ENCODE assay signal across 34 cellular contexts in the genomic region with DNA sequence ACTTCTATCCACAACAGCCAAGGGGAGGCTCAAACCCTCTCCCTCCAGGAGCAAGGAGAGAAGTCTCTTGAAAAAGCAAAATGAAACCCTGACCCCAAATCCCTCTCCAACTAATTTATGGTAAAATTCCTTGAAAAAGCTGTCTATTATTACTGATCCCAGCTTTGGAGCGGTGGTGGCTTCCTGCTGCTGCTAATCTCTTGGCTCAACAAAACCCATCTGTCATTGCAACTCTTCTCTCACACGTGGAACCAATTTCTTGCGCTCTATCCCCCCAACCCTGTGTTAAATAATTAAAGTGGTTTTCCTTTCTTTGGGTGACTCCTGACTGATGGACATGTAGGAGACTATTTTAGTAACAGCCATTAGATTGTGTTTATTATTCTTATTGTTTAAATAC.
DNase-seq lines count a peak whose midpoint lies in the region; ATAC-seq and TF ChIP-seq lines count a peak whose summit lies in the region.
"Had no signal": no experiment of that assay in that cellular context is flagged by ENCODE, and none has a peak within 500 bp of the region (broad histone marks: within the 10 kb centered on the region; RNA-seq: fewer than 3 reads in every experiment).

No MANE protein-coding gene starts in this region.

- TF ChIP-seq EP300 in suprapubic skin (IDR thresholded peaks at IDR 0.05): no peak

- DNase-seq in NCI-H2171 treated with DMSO at 0.1 percent for 48 hours (lab: John Stamatoyannopoulos, UW) (peak; percentile 28), NCI-H2171 (lab: John Stamatoyannopoulos, UW) (no peak), WERI-Rb-1 (peak; percentile 84), fibroblast of mammary gland (ENCODE audit: low read depth) (peak; percentile 24), amniotic stem cell (lab: John Stamatoyannopoulos, UW) (no peak), GM13976 (ENCODE audit: low spot score) (no peak), suprapubic skin (ENCODE audit: low spot score in 2 of 2) (no peak)
- DNase-seq: activated CD8-positive, alpha-beta T cell treated with anti-CD3 and anti-CD28 coated beads for 36 hours; activated naive CD4-positive, alpha-beta T cell treated with anti-CD3 and anti-CD28 coated beads, Interleukin-2, amount 10 ng/mL, durations not matched to agents 7 days and 5 days; COR-L47; DMS79 treated with DMSO at 0.1 percent for 48 hours; effector memory CD8-positive, alpha-beta T cell; erythroblast; foreskin keratinocyte; GF-D8; heart left ventricle; HFFc6; IMR-90; left ventricle myocardium inferior; naive B cell; NCI-H1048; NCI-H526; nucleus accumbens; psoas muscle; SHP77 treated with DMSO at 0.1 percent for 48 hours; sigmoid colon; stimulated activated CD4-positive, alpha-beta T cell treated with anti-CD3 and anti-CD28 coated beads, Interleukin-4, amount 100 ng/mL, for 4 hours; transverse colon had no signal

- no peak for TF ChIP-seq CTCF in WERI-Rb-1 (IDR thresholded peaks at IDR 0.05; ENCODE audit: low read depth, low read length)
- TF ChIP-seq CTCF in fibroblast of mammary gland (conservative IDR thresholded peaks at IDR 0.05; ENCODE audit: control insufficient read depth, insufficient read depth, low read depth, low read length): no peak
- TF ChIP-seq CTCF in GM13976 (IDR thresholded peaks at IDR 0.05; ENCODE audit: borderline replicate concordance, control extremely low read depth, extremely low read depth, insufficient read depth, missing control alignments): no peak
- TF ChIP-seq CTCF in suprapubic skin (IDR thresholded peaks at IDR 0.05): no peak

- 46% methylated on average over 3 of the region's 3 CpGs for WGBS in suprapubic skin

- in situ Hi-C loops in GM13976 (cut with MboI; ENCODE audit: low sequenced_read_pairs, unreplicated experiment): no loop called here

- H3K9me3 ChIP-seq in WERI-Rb-1 (ENCODE audit: severe bottlenecking) (peaks cover 15% of the 10 kb centered on the region), suprapubic skin (peaks cover 3% of the 10 kb centered on the region)
- H3K9me3 ChIP-seq: psoas muscle had no signal

- peak overlapping the region; percentile 11 for H3K4me3 ChIP-seq in WERI-Rb-1 (ENCODE audit: low read depth, low read length)
- H3K4me3 ChIP-seq in fibroblast of mammary gland (ENCODE audit: control insufficient read depth, low read depth, low read length): no peak overlapping the region
- H3K4me3 ChIP-seq in suprapubic skin: no peak overlapping the region
- H3K4me3 ChIP-seq: breast epithelium, coronary artery, heart left ventricle, left ventricle myocardium inferior, psoas muscle, sigmoid colon, transverse colon had no signal

- no peaks in the 10 kb centered on the region for H3K36me3 ChIP-seq in WERI-Rb-1
- H3K36me3 ChIP-seq in suprapubic skin: no peaks in the 10 kb centered on the region
- H3K36me3 ChIP-seq: breast epithelium, heart left ventricle, left ventricle myocardium inferior, sigmoid colon, transverse colon had no signal

- H3K27me3 ChIP-seq in WERI-Rb-1 (ENCODE audit: insufficient read depth, low read depth, severe bottlenecking) (no peaks in the 10 kb centered on the region), suprapubic skin (peaks cover 5% of the 10 kb centered on the region)
- H3K27me3 ChIP-seq: breast epithelium, foreskin keratinocyte, sigmoid colon, transverse colon had no signal

- H3K4me1 ChIP-seq in suprapubic skin: no peaks in the 10 kb centered on the region
- H3K4me1 ChIP-seq: breast epithelium, foreskin keratinocyte, heart left ventricle, left ventricle myocardium inferior, psoas muscle, sigmoid colon, transverse colon had no signal

- no peak for ATAC-seq in HG03432 (IDR thresholded peaks at IDR 0.05; ENCODE audit: unreplicated experiment)
- ATAC-seq: activated CD8-positive, alpha-beta T cell treated with anti-CD3 and anti-CD28 coated beads for 36 hours; effector memory CD8-positive, alpha-beta T cell; foreskin keratinocyte; heart left ventricle; Panc1; psoas muscle had no signal

- H3K27ac ChIP-seq in WERI-Rb-1 (peak overlapping the region; percentile 81), suprapubic skin (no peak overlapping the region)
- H3K27ac ChIP-seq: 22Rv1, C4-2B, coronary artery, foreskin keratinocyte, heart left ventricle, left ventricle myocardium inferior, psoas muscle, sigmoid colon, transverse colon had no signal

- TF ChIP-seq POLR2A in suprapubic skin (IDR thresholded peaks at IDR 0.05): no peak

Comparison
In these comparisons a context has a peak if more than half of its experiments do, and no peak if none do; other contexts are left out.
1. DNase-seq: peak in NCI-H2171 treated with DMSO at 0.1 percent for 48 hours (single experiment), WERI-Rb-1 (single experiment) and fibroblast of mammary gland (single experiment); none in NCI-H2171 (single experiment), amniotic stem cell (single experiment), GM13976 (single experiment) and suprapubic skin (0 of 2).